In genomic region chr6:106167105-106167814, GRCh38 we compare ENCODE assay signal across 10 cellular contexts.
DNase-seq lines count a peak whose midpoint lies in the region; ATAC-seq and TF ChIP-seq lines count a peak whose summit lies in the region.
"Had no signal": no experiment of that assay in that cellular context is flagged by ENCODE, and none has a peak within 500 bp of the region (broad histone marks: within the 10 kb centered on the region; RNA-seq: fewer than 3 reads in every experiment).

No MANE protein-coding gene starts in this region.

- H3K27me3 Mint-ChIP-seq in activated CD4-positive, alpha-beta T cell treated with anti-CD3 and anti-CD28 coated beads, Interleukin-2, amount 10 ng/mL, durations not matched to agents 24 days and 14 days = no peaks in the 10 kb centered on the region

- ATAC-seq in HG02571 (IDR thresholded peaks at IDR 0.05; ENCODE audit: unreplicated experiment) = peak; percentile 45
- ATAC-seq in HG03558 (IDR thresholded peaks at IDR 0.05; ENCODE audit: extremely low read depth, unreplicated experiment) = peak; percentile 39
- ATAC-seq in heart left ventricle = no peak
- ATAC-seq: A549 had no signal

- 87 to 88% methylated on average over 6 of the region's 6 CpGs for WGBS in thyroid gland, 2 donors
- WGBS in heart left ventricle, 4 donors = 90 to 96% (median 91%) methylated on average over 6 of the region's 6 CpGs

- H3K36me3 Mint-ChIP-seq in activated CD4-positive, alpha-beta T cell treated with anti-CD3 and anti-CD28 coated beads, Interleukin-2, amount 10 ng/mL, durations not matched to agents 24 days and 14 days (ENCODE audit: low read depth) = peaks cover 6% of the 10 kb centered on the region

- H3K36me3 ChIP-seq in mucosa of rectum (ENCODE audit: control insufficient read depth in 2 of 2, insufficient read depth in 2 of 2, low read length in 2 of 2) (no peaks in the 10 kb centered on the region), thyroid gland (no peaks in the 10 kb centered on the region), heart left ventricle (no peaks in the 10 kb centered on the region)

- H3K27ac Mint-ChIP-seq in activated CD4-positive, alpha-beta T cell treated with anti-CD3 and anti-CD28 coated beads, Interleukin-2, amount 10 ng/mL, durations not matched to agents 24 days and 14 days = peak overlapping the region; percentile 50
- H3K27ac Mint-ChIP-seq: nephron had no signal

- intact Hi-C loops in activated CD4-positive, alpha-beta T cell treated with anti-CD3 and anti-CD28 coated beads, Interleukin-2, amount 10 ng/mL, durations not matched to agents 24 days and 14 days (cut with micrococcal nuclease) = no loop called here
- intact Hi-C loops in thyroid gland (cut with DNase I) (no loop called here), heart left ventricle (cut with DNase I) (no loop called here)

- H3K9me3 Mint-ChIP-seq in activated CD4-positive, alpha-beta T cell treated with anti-CD3 and anti-CD28 coated beads, Interleukin-2, amount 10 ng/mL, durations not matched to agents 24 days and 14 days = peaks cover 7% of the 10 kb centered on the region
- H3K9me3 Mint-ChIP-seq: nephron had no signal

- H3K4me3 Mint-ChIP-seq in activated CD4-positive, alpha-beta T cell treated with anti-CD3 and anti-CD28 coated beads, Interleukin-2, amount 10 ng/mL, durations not matched to agents 24 days and 14 days = peak overlapping the region; percentile 17
- H3K4me3 Mint-ChIP-seq: nephron had no signal

- H3K9me3 ChIP-seq in mucosa of rectum (ENCODE audit: control insufficient read depth in 2 of 2, low read length in 2 of 2) = no peaks in the 10 kb centered on the region
- no peaks in the 10 kb centered on the region for H3K9me3 ChIP-seq in thyroid gland
- H3K9me3 ChIP-seq in heart left ventricle = no peaks in the 10 kb centered on the region
- H3K9me3 ChIP-seq: A549 had no signal

- H3K27ac ChIP-seq in mucosa of rectum (ENCODE audit: low read depth in 2 of 2, low read length in 2 of 2) (peak overlapping the region; percentile 3 to 14), thyroid gland (no peak overlapping the region), heart left ventricle (no peak overlapping the region)
- H3K27ac ChIP-seq: A549 had no signal

- peaks cover 11 to 15% of the 10 kb centered on the region in 2 donors for H3K4me1 ChIP-seq in mucosa of rectum (ENCODE audit: control insufficient read depth in 2 of 2, insufficient read depth in 2 of 2, low read length in 2 of 2)
- no peaks in the 10 kb centered on the region for H3K4me1 ChIP-seq in thyroid gland
- H3K4me1 ChIP-seq in heart left ventricle = peaks cover 0 to 31% (median 0%) of the 10 kb centered on the region in 12 donors
- H3K4me1 ChIP-seq: A549 had no signal

- H3K9ac ChIP-seq in mucosa of rectum (ENCODE audit: low read depth in 1 of 2, low read length in 2 of 2) = no peak overlapping the region

- TF ChIP-seq POLR2A in thyroid gland (IDR thresholded peaks at IDR 0.05) (no peak), heart left ventricle (IDR thresholded peaks at IDR 0.05) (no peak)

- no peaks in the 10 kb centered on the region for H3K27me3 ChIP-seq in mucosa of rectum (ENCODE audit: control insufficient read depth in 2 of 2, insufficient read depth in 2 of 2, low read length in 2 of 2)
- H3K27me3 ChIP-seq in thyroid gland = no peaks in the 10 kb centered on the region
- H3K27me3 ChIP-seq in heart left ventricle = no peaks in the 10 kb centered on the region

- H3K4me3 ChIP-seq in mucosa of rectum (ENCODE audit: low read length in 2 of 2) (no peak overlapping the region), thyroid gland (replicated peaks in 1 of 3) (no peak overlapping the region), heart left ventricle (no peak overlapping the region)
- H3K4me3 ChIP-seq: A549 had no signal

- DNase-seq in activated CD4-positive, alpha-beta T cell treated with anti-CD3 and anti-CD28 coated beads, Interleukin-2, amount 10 ng/mL, durations not matched to agents 24 days and 14 days = no peak
- no peak for DNase-seq in activated CD4-positive, alpha-beta T cell treated with anti-CD3 and anti-CD28 coated beads, Interleukin-2, amount 50 U/mL, for 48 hours
- DNase-seq in thyroid gland (no peak), heart left ventricle (no peak)
- no peak for DNase-seq in stimulated activated CD4-positive, alpha-beta T cell treated with anti-CD3 and anti-CD28 coated beads, Interleukin-4, amount 100 ng/mL, for 4 hours

- no peak for TF ChIP-seq CTCF in thyroid gland (IDR thresholded peaks at IDR 0.05)
- no peak for TF ChIP-seq CTCF in heart left ventricle (IDR thresholded peaks at IDR 0.05)

- H3K4me1 Mint-ChIP-seq in activated CD4-positive, alpha-beta T cell treated with anti-CD3 and anti-CD28 coated beads, Interleukin-2, amount 10 ng/mL, durations not matched to agents 24 days and 14 days = peaks cover 54% of the 10 kb centered on the region

Comparison
In these comparisons a context has a peak if more than half of its experiments do, and no peak if none do; other contexts are left out.
1. ATAC-seq: peak in HG02571 (single experiment) and HG03558 (single experiment); none in heart left ventricle (0 of 4).
2. H3K27ac ChIP-seq: peak in mucosa of rectum (2 of 2); none in thyroid gland (0 of 3) and heart left ventricle (0 of 12).